Comparison of ENCODE assay signal across 12 cellular contexts in genomic region chr21:41601573-41602371, GRCh38.
A peak's percentile ranks its signal among the peaks of the same experiment; 100 is the strongest.
DNase-seq lines count a peak whose midpoint lies in the region; ATAC-seq and TF ChIP-seq lines count a peak whose summit lies in the region.
"Had no signal": no experiment of that assay in that cellular context is flagged by ENCODE, and none has a peak within 500 bp of the region (broad histone marks: within the 10 kb centered on the region; RNA-seq: fewer than 3 reads in every experiment).

No MANE protein-coding gene starts in this region.

- H3K4me3 Mint-ChIP-seq in CD8-positive, alpha-beta T cell: no peak overlapping the region
- H3K4me3 Mint-ChIP-seq: activated T-cell treated with anti-CD3 and anti-CD28 coated beads, Interleukin-2, amount 50 U/mL, for 24 hours; GM23338; stimulated activated naive CD8-positive, alpha-beta T cell treated with anti-CD3 and anti-CD28 coated beads, Interleukin-15, Interleukin-2, amounts not matched to agents 100 ng/mL and 50 ng/mL, for 24 hours had no signal

- no peaks in the 10 kb centered on the region for H3K9me3 Mint-ChIP-seq in CD8-positive, alpha-beta T cell
- H3K9me3 Mint-ChIP-seq: activated T-cell treated with anti-CD3 and anti-CD28 coated beads, Interleukin-2, amount 50 U/mL, for 24 hours; GM23338; stimulated activated naive CD8-positive, alpha-beta T cell treated with anti-CD3 and anti-CD28 coated beads, Interleukin-15, Interleukin-2, amounts not matched to agents 100 ng/mL and 50 ng/mL, for 24 hours had no signal

- POLR2A ChIA-PET in CD8-positive, alpha-beta T cell (lab: Charles Lee): interaction anchor here (1.1 kb wide), 1 partner anchor 14 kb away, joined by 5 read pairs; no protein-coding TSS in a partner anchor

- TF ChIP-seq CTCF in vagina (IDR thresholded peaks at IDR 0.05): no peak
- no peak for TF ChIP-seq CTCF in CD8-positive, alpha-beta T cell (IDR thresholded peaks at IDR 0.05)

- CTCF ChIA-PET in CD8-positive, alpha-beta T cell (lab: Charles Lee): interaction anchor here (0.8 to 1.3 kb wide), 2 partner anchors 10 to 51 kb away, joined by 3 read pairs; no protein-coding TSS in a partner anchor

- H3K27me3 ChIP-seq in vagina: no peaks in the 10 kb centered on the region
- H3K27me3 ChIP-seq in CD8-positive, alpha-beta T cell (ENCODE audit: insufficient read depth, low read length): no peaks in the 10 kb centered on the region

- H3K4me1 Mint-ChIP-seq in CD8-positive, alpha-beta T cell (ENCODE audit: low read depth): no peaks in the 10 kb centered on the region

- ATAC-seq in Right ventricle myocardium inferior (no peak), HG03520 (IDR thresholded peaks at IDR 0.05; ENCODE audit: unreplicated experiment) (no peak)
- no peak for ATAC-seq in CD8-positive, alpha-beta T cell
- ATAC-seq: GM23338 had no signal

- peaks cover 8% of the 10 kb centered on the region for H3K4me1 ChIP-seq in vagina
- H3K4me1 ChIP-seq in CD8-positive, alpha-beta T cell (ENCODE audit: insufficient read depth, low read length): no peaks in the 10 kb centered on the region

- H3K36me3 Mint-ChIP-seq in CD8-positive, alpha-beta T cell: no peaks in the 10 kb centered on the region

- H3K27me3 Mint-ChIP-seq in CD8-positive, alpha-beta T cell (ENCODE audit: low read depth): peaks cover 9% of the 10 kb centered on the region

- no peak for TF ChIP-seq POLR2A in vagina (IDR thresholded peaks at IDR 0.05)

- H3K27ac Mint-ChIP-seq in CD8-positive, alpha-beta T cell: no peak overlapping the region
- H3K27ac Mint-ChIP-seq: activated T-cell treated with anti-CD3 and anti-CD28 coated beads, Interleukin-2, amount 50 U/mL, for 24 hours; GM23338; stimulated activated naive CD8-positive, alpha-beta T cell treated with anti-CD3 and anti-CD28 coated beads, Interleukin-15, Interleukin-2, amounts not matched to agents 100 ng/mL and 50 ng/mL, for 24 hours had no signal

- H3K36me3 ChIP-seq in vagina: no peaks in the 10 kb centered on the region
- H3K36me3 ChIP-seq in CD8-positive, alpha-beta T cell (ENCODE audit: insufficient read depth, low read length): no peaks in the 10 kb centered on the region

- DNase-seq in cardiac septum (ENCODE audit: low spot score) (peak; percentile 56), Right ventricle myocardium inferior (ENCODE audit: missing footprints) (no peak), amniotic stem cell (lab: John Stamatoyannopoulos, UW) (peak; percentile 37), kidney glomerular epithelial cell (lab: John Stamatoyannopoulos, UW) (peak; percentile 48), vagina (ENCODE audit: extremely low spot score in 2 of 2) (peak; percentile 40 to 77), NAMALWA (ENCODE audit: low spot score) (no peak)
- no peak for DNase-seq in CD8-positive, alpha-beta T cell
- DNase-seq: activated CD4-positive, CD25-positive, alpha-beta regulatory T cell; activated T-cell treated with anti-CD3 and anti-CD28 coated beads, Interleukin-2, amount 50 U/mL, for 24 hours had no signal

- no peak overlapping the region for H3K27ac ChIP-seq in vagina
- H3K27ac ChIP-seq in CD8-positive, alpha-beta T cell (ENCODE audit: low read depth, low read length): no peak overlapping the region

- intact Hi-C loops in cardiac septum (cut with DNase I) (no loop called here), Right ventricle myocardium inferior (cut with DNase I) (no loop called here), vagina (cut with DNase I) (no loop called here)
- intact Hi-C loops in CD8-positive, alpha-beta T cell (cut with DNase I, micrococcal nuclease): no loop called here

- H3K9me3 ChIP-seq in vagina: no peaks in the 10 kb centered on the region
- no peaks in the 10 kb centered on the region for H3K9me3 ChIP-seq in CD8-positive, alpha-beta T cell (ENCODE audit: low read length)

- H3K4me3 ChIP-seq in vagina: no peak overlapping the region
- no peak overlapping the region for H3K4me3 ChIP-seq in CD8-positive, alpha-beta T cell (ENCODE audit: low read depth, low read length)
- H3K4me3 ChIP-seq: GM23338 had no signal

Comparison
In these comparisons a context has a peak if more than half of its experiments do, and no peak if none do; other contexts are left out.
1. DNase-seq: peak in cardiac septum (single experiment), amniotic stem cell (single experiment), kidney glomerular epithelial cell (single experiment) and vagina (2 of 2); none in Right ventricle myocardium inferior (single experiment), NAMALWA (single experiment) and CD8-positive, alpha-beta T cell (0 of 7).